ENCODE assay signal across 15 cellular contexts in the genomic region with DNA sequence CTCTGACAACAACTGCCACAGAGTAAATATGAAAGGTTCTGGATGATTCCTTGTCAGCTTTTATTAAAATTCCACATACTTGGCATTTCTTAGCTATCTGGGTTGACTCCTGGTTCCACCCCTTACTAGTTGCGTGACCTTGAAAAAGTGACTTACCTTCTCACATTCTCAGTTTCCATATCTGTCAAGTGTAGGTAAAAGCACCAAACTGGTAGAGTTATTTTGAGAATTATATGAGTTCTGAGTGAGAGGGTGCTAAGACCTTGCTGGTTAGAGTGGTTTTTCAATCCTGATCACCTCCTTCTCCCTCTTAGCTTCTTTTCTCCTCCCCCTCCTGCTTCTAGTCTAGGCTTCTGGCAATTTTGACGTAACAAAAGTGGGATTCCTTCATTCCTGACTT.
A peak's percentile ranks its signal among the peaks of the same experiment; 100 is the strongest.
DNase-seq lines count a peak whose midpoint lies in the region; ATAC-seq and TF ChIP-seq lines count a peak whose summit lies in the region.
"Had no signal": no experiment of that assay in that cellular context is flagged by ENCODE, and none has a peak within 500 bp of the region (broad histone marks: within the 10 kb centered on the region; RNA-seq: fewer than 3 reads in every experiment).

No MANE protein-coding gene starts in this region.

- no peak overlapping the region for H2AFZ ChIP-seq in SK-N-SH (ENCODE audit: low read depth)

- TF ChIP-seq EP300 in SK-N-SH (IDR thresholded peaks at IDR 0.05; ENCODE audit: borderline replicate concordance in 1 of 2, low read depth in 1 of 2, low read length in 1 of 2) (no peak), tibial nerve (IDR thresholded peaks at IDR 0.05) (no peak)

- no peak overlapping the region for H3K4me2 ChIP-seq in SK-N-SH

- H3K4me3 ChIP-seq in SK-N-SH (ENCODE audit: low read depth in 2 of 2, low read length in 1 of 2) (no peak overlapping the region), tibial nerve (no peak overlapping the region)
- H3K4me3 ChIP-seq: SJSA1 had no signal

- no peaks in the 10 kb centered on the region for H4K20me1 ChIP-seq in SK-N-SH (ENCODE audit: insufficient read depth)

- H3K27ac ChIP-seq in SK-N-SH (ENCODE audit: low read depth in 2 of 2, low read length in 1 of 2) (no peak overlapping the region), tibial nerve (peak overlapping the region in 3 of 4 donors; percentile 15 to 63 (median 26))
- H3K27ac ChIP-seq: 22Rv1, epithelial cell of prostate, SJSA1 had no signal

- POLR2A ChIA-PET in SK-N-SH (lab: Yijun Ruan, JAX) = no interaction called here

- H3K9me2 ChIP-seq in SK-N-SH = no peaks in the 10 kb centered on the region

- H3K9me3 ChIP-seq in SK-N-SH (no peaks in the 10 kb centered on the region), tibial nerve (no peaks in the 10 kb centered on the region)
- H3K9me3 ChIP-seq: SJSA1 had no signal

- in situ Hi-C loops in G401 (cut with HindIII; ENCODE audit: low sequenced_read_pairs) = no loop called here

- H3K9ac ChIP-seq in SK-N-SH = no peak overlapping the region

- TF ChIP-seq CTCF in SK-N-SH (IDR thresholded peaks at IDR 0.05) (no peak), tibial nerve (IDR thresholded peaks at IDR 0.05) (no peak)

- no peak for TF ChIP-seq RAD21 in SK-N-SH (IDR thresholded peaks at IDR 0.05; ENCODE audit: low read length)

- CTCF ChIA-PET in SK-N-SH (lab: Yijun Ruan, JAX) = interaction anchor here (0.8 to 11.4 kb wide), 53 partner anchors 8 to 1031 kb away, joined by 3 to 889 read pairs (median 8); a partner anchor contains a TSS

- H3K36me3 ChIP-seq in SK-N-SH (replicated peaks in 1 of 2; ENCODE audit: control insufficient read depth in 1 of 2, insufficient read depth in 2 of 2, low read length in 1 of 2) = no peaks in the 10 kb centered on the region
- H3K36me3 ChIP-seq in tibial nerve = no peaks in the 10 kb centered on the region
- H3K36me3 ChIP-seq: SJSA1 had no signal

- H3K79me2 ChIP-seq in SK-N-SH (ENCODE audit: insufficient read depth) = no peaks in the 10 kb centered on the region

- no peak for TF ChIP-seq POLR2A in tibial nerve (IDR thresholded peaks at IDR 0.05)

- H3F3A ChIP-seq in SK-N-SH (replicated peaks; ENCODE audit: insufficient read depth) = peaks cover 7% of the 10 kb centered on the region

- H3K27me3 ChIP-seq in SK-N-SH (ENCODE audit: insufficient read depth) (no peaks in the 10 kb centered on the region), tibial nerve (no peaks in the 10 kb centered on the region)
- H3K27me3 ChIP-seq: SJSA1 had no signal

- peak; percentile 9 for ATAC-seq in SK-N-SH treated with all-trans-retinoic acid at 6 μM for 48 hours
- peak; percentile 49 for ATAC-seq in HG03439 (IDR thresholded peaks at IDR 0.05; ENCODE audit: unreplicated experiment)
- ATAC-seq in GM21786 (IDR thresholded peaks at IDR 0.05; ENCODE audit: unreplicated experiment) = no peak

- DNase-seq in SK-N-SH (no peak), kidney tubule cell (ENCODE audit: low spot score) (peak; percentile 14), tibial nerve (ENCODE audit: low spot score in 2 of 2) (no peak), NCI-H1694 treated with DMSO at 0.1 percent for 48 hours (lab: John Stamatoyannopoulos, UW) (no peak), G401 (ENCODE audit: low spot score) (no peak)
- DNase-seq: activated CD4-positive, alpha-beta T cell treated with anti-CD3 and anti-CD28 coated beads for 4 hours; NCI-H1436 treated with DMSO at 0.1 percent for 48 hours; NCI-H526; stimulated activated naive CD4-positive, alpha-beta T cell treated with Interleukin-2 at 50 U/mL for 16 hours had no signal

- H3K4me1 ChIP-seq in SK-N-SH (ENCODE audit: control insufficient read depth in 1 of 2, insufficient read depth in 2 of 2, low read depth in 1 of 2, low read length in 1 of 2) (peaks cover 6 to 11% of the 10 kb centered on the region in 2 experiments; a peak in 3 of 4 replicates), tibial nerve (peaks cover 0 to 27% (median 4%) of the 10 kb centered on the region in 4 donors)

- WGBS in SK-N-SH (ENCODE audit: low lambda C conversion rate) = 96% methylated on average over 2 of the region's 2 CpGs
- 58 to 69% methylated on average over 2 of the region's 2 CpGs for WGBS in tibial nerve, 2 donors

TF ChIP-seq in SK-N-SH treated with all-trans-retinoic acid at 6 μM for 48 hours, 23 proteins besides CTCF, POLR2A, EP300 and RAD21 (continues in another document):
- no peak for TF ChIP-seq ZC3H10 (CRISPR knock-in tag; IDR thresholded peaks at IDR 0.05)
- TF ChIP-seq TOX (CRISPR knock-in tag; IDR thresholded peaks at IDR 0.05; ENCODE audit: borderline replicate concordance) = no peak
- TF ChIP-seq ESRRG (CRISPR knock-in tag; IDR thresholded peaks at IDR 0.05) = no peak
- TF ChIP-seq CSDC2 (CRISPR knock-in tag; IDR thresholded peaks at IDR 0.05) = no peak
- no peak for TF ChIP-seq ZNF8 (CRISPR knock-in tag; IDR thresholded peaks at IDR 0.05)
- no peak; the same call in 1 of the 2 replicates for TF ChIP-seq ISL1 (CRISPR knock-in tag; IDR thresholded peaks at IDR 0.05)
- TF ChIP-seq, protein P1, sequence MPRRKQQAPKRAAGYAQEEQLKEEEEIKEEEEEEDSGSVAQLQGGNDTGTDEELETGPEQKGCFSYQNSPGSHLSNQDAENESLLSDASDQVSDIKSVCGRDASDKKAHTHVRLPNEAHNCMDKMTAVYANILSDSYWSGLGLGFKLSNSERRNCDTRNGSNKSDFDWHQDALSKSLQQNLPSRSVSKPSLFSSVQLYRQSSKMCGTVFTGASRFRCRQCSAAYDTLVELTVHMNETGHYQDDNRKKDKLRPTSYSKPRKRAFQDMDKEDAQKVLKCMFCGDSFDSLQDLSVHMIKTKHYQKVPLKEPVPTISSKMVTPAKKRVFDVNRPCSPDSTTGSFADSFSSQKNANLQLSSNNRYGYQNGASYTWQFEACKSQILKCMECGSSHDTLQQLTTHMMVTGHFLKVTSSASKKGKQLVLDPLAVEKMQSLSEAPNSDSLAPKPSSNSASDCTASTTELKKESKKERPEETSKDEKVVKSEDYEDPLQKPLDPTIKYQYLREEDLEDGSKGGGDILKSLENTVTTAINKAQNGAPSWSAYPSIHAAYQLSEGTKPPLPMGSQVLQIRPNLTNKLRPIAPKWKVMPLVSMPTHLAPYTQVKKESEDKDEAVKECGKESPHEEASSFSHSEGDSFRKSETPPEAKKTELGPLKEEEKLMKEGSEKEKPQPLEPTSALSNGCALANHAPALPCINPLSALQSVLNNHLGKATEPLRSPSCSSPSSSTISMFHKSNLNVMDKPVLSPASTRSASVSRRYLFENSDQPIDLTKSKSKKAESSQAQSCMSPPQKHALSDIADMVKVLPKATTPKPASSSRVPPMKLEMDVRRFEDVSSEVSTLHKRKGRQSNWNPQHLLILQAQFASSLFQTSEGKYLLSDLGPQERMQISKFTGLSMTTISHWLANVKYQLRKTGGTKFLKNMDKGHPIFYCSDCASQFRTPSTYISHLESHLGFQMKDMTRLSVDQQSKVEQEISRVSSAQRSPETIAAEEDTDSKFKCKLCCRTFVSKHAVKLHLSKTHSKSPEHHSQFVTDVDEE (CRISPR knock-in tag; IDR thresholded peaks at IDR 0.05) = no peak

TF ChIP-seq in SK-N-SH, 30 proteins besides CTCF, POLR2A, EP300 and RAD21 (continues in another document):
- TF ChIP-seq GATA2 (CRISPR knock-in tag; IDR thresholded peaks at IDR 0.05) (no peak), FOXM1 (IDR thresholded peaks at IDR 0.05; ENCODE audit: low read depth) (no peak), ELF1 (IDR thresholded peaks at IDR 0.05) (no peak), NRF1 (IDR thresholded peaks at IDR 0.05; ENCODE audit: low read depth, low read length) (no peak), EZH2phosphoT487 (IDR thresholded peaks at IDR 0.05; ENCODE audit: borderline replicate concordance, low read depth) (no peak), POLR2AphosphoS5 (IDR thresholded peaks at IDR 0.05; ENCODE audit: low read depth, low read length) (no peak), MEF2A (IDR thresholded peaks at IDR 0.05; ENCODE audit: borderline replicate concordance, low read depth) (no peak), FOSL2 (IDR thresholded peaks at IDR 0.05; ENCODE audit: borderline replicate concordance, low read depth) (no peak), NFIC (IDR thresholded peaks at IDR 0.05; ENCODE audit: borderline replicate concordance) (no peak), FOXJ3 (CRISPR knock-in tag; IDR thresholded peaks at IDR 0.05) (no peak)
- TF ChIP-seq, protein P2, sequence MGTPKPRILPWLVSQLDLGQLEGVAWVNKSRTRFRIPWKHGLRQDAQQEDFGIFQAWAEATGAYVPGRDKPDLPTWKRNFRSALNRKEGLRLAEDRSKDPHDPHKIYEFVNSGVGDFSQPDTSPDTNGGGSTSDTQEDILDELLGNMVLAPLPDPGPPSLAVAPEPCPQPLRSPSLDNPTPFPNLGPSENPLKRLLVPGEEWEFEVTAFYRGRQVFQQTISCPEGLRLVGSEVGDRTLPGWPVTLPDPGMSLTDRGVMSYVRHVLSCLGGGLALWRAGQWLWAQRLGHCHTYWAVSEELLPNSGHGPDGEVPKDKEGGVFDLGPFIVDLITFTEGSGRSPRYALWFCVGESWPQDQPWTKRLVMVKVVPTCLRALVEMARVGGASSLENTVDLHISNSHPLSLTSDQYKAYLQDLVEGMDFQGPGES (IDR thresholded peaks at IDR 0.05; ENCODE audit: low read depth, low read length) = no peak
- TF ChIP-seq, protein P3, sequence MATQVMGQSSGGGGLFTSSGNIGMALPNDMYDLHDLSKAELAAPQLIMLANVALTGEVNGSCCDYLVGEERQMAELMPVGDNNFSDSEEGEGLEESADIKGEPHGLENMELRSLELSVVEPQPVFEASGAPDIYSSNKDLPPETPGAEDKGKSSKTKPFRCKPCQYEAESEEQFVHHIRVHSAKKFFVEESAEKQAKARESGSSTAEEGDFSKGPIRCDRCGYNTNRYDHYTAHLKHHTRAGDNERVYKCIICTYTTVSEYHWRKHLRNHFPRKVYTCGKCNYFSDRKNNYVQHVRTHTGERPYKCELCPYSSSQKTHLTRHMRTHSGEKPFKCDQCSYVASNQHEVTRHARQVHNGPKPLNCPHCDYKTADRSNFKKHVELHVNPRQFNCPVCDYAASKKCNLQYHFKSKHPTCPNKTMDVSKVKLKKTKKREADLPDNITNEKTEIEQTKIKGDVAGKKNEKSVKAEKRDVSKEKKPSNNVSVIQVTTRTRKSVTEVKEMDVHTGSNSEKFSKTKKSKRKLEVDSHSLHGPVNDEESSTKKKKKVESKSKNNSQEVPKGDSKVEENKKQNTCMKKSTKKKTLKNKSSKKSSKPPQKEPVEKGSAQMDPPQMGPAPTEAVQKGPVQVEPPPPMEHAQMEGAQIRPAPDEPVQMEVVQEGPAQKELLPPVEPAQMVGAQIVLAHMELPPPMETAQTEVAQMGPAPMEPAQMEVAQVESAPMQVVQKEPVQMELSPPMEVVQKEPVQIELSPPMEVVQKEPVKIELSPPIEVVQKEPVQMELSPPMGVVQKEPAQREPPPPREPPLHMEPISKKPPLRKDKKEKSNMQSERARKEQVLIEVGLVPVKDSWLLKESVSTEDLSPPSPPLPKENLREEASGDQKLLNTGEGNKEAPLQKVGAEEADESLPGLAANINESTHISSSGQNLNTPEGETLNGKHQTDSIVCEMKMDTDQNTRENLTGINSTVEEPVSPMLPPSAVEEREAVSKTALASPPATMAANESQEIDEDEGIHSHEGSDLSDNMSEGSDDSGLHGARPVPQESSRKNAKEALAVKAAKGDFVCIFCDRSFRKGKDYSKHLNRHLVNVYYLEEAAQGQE (IDR thresholded peaks at IDR 0.05; ENCODE audit: low read depth, low read length) = no peak

Comparison
In these comparisons a context has a peak if more than half of its experiments do, and no peak if none do; other contexts are left out.
1. H3K27ac ChIP-seq: peak in tibial nerve (3 of 4); none in SK-N-SH (0 of 2).